In genomic region chr16:85569615-85570212, GRCh38 we compare ENCODE assay signal across 8 cellular contexts. TPM values are rescaled to one million over a fixed set of nuclear protein-coding genes. Genes with fewer than 3 reads are reported as not detected.
DNase-seq lines count a peak whose midpoint lies in the region; ATAC-seq and TF ChIP-seq lines count a peak whose summit lies in the region.

No MANE protein-coding gene starts in this region.

- peaks cover 46% of the 10 kb centered on the region for H3K27me3 ChIP-seq in NT2/D1 (ENCODE audit: insufficient read depth, insufficient read length)
- H3K27me3 ChIP-seq in osteoblast (ENCODE audit: insufficient read depth, low read length), result no peaks in the 10 kb centered on the region

- peaks cover 96% of the 10 kb centered on the region for H3K79me2 ChIP-seq in osteoblast (ENCODE audit: insufficient read depth, low read length)

- H3K4me2 ChIP-seq in osteoblast (ENCODE audit: insufficient read depth, low read length), result peak overlapping the region; percentile 48

- ATAC-seq in GM19351 (IDR thresholded peaks at IDR 0.05; ENCODE audit: unreplicated experiment) (peak; percentile 66), HG03342 (IDR thresholded peaks at IDR 0.05; ENCODE audit: unreplicated experiment) (peak; percentile 56)

- peaks cover 88% of the 10 kb centered on the region for H4K20me1 ChIP-seq in osteoblast (ENCODE audit: insufficient read depth, low read length)

- peak overlapping the region; percentile 15 for H3K9ac ChIP-seq in NT2/D1 (ENCODE audit: insufficient read length, low read depth)

- peak overlapping the region; percentile 62 for H3K27ac ChIP-seq in osteoblast (ENCODE audit: low read depth, low read length)

- H3K36me3 ChIP-seq in NT2/D1 (ENCODE audit: insufficient read depth, insufficient read length, low read length), result peaks cover 6% of the 10 kb centered on the region
- H3K36me3 ChIP-seq in osteoblast (ENCODE audit: insufficient read depth, low read length), result no peaks in the 10 kb centered on the region

- in situ Hi-C loops in astrocyte of the spinal cord (cut with HindIII; ENCODE audit: low sequenced_read_pairs), result no loop called here

- no peak overlapping the region for H2AFZ ChIP-seq in osteoblast (ENCODE audit: low read length)

- H3K9me3 ChIP-seq in NT2/D1 (ENCODE audit: insufficient read depth, low read length) (peaks cover 3% of the 10 kb centered on the region; the same call in 1 of the 2 replicates), osteoblast (ENCODE audit: low read depth, low read length) (no peaks in the 10 kb centered on the region)

- DNase-seq in DMS153 treated with DMSO at 0.1 percent for 48 hours (lab: John Stamatoyannopoulos, UW; ENCODE audit: unreplicated experiment) (peak; percentile 30), NT2/D1 (ENCODE audit: low read depth, low spot score) (no peak), astrocyte of the spinal cord (ENCODE audit: low read depth, low spot score) (peak; percentile 90), osteoblast (ENCODE audit: insufficient read length, low spot score, missing footprints) (peak; percentile 95), HuH-7 (ENCODE audit: low spot score) (no peak), GOT3 (lab: John Stamatoyannopoulos, UW) (no peak)

- H3K4me3 ChIP-seq in NT2/D1 (ENCODE audit: insufficient read length, low read depth) (no peak overlapping the region), astrocyte of the spinal cord (ENCODE audit: low read depth, low read length) (no peak overlapping the region), osteoblast (ENCODE audit: insufficient read depth, low read length) (peak overlapping the region; percentile 39)

- TF ChIP-seq CTCF in astrocyte of the spinal cord (IDR thresholded peaks at IDR 0.05; ENCODE audit: low read depth, low read length), result no peak
- no peak for TF ChIP-seq CTCF in osteoblast (IDR thresholded peaks at IDR 0.05; ENCODE audit: extremely low read depth, low read depth, low read length)

- peaks cover 60% of the 10 kb centered on the region for H3K4me1 ChIP-seq in NT2/D1 (ENCODE audit: insufficient read depth, insufficient read length)
- H3K4me1 ChIP-seq in osteoblast (ENCODE audit: insufficient read depth, low read length), result peaks cover 30% of the 10 kb centered on the region

RNA-seq across cellular contexts. Expression of gene GSE1, which starts 43.4 kb away (rescaled TPM):
- 49.6 and 55.7 TPM in 2 replicates for total RNA-seq in osteoblast

Comparison
In these comparisons a context has a peak if more than half of its experiments do, and no peak if none do; other contexts are left out.
1. DNase-seq: peak in DMS153 treated with DMSO at 0.1 percent for 48 hours (single experiment), astrocyte of the spinal cord (single experiment) and osteoblast (single experiment); none in NT2/D1 (single experiment), HuH-7 (single experiment) and GOT3 (single experiment).